In genomic region chr2:100796499-100797100, GRCh38 we compare ENCODE assay signal across 24 cellular contexts. TPM values are rescaled to one million over a fixed set of nuclear protein-coding genes. Genes with fewer than 3 reads are reported as not detected.
"Had no signal": no experiment of that assay in that cellular context is flagged by ENCODE, and none has a peak within 500 bp of the region (broad histone marks: within the 10 kb centered on the region; RNA-seq: fewer than 3 reads in every experiment).

No MANE protein-coding gene starts in this region.

- ATAC-seq: activated naive CD8-positive, alpha-beta T cell treated with anti-CD3 and anti-CD28 coated beads, Interleukin-2, amount 50 U/mL, for 24 hours; activated T-cell treated with anti-CD3 and anti-CD28 coated beads, Interleukin-2, amount 50 U/mL, for 4 hours; activated T-helper 17 cell treated with anti-CD3 and anti-CD28 coated beads, Interleukin-2, amount 50 U/mL, for 72 hours; effector memory CD8-positive, alpha-beta T cell; esophagus mucosa; foreskin keratinocyte; heart left ventricle; left lung had no signal

- H3K27me3 ChIP-seq: dorsolateral prefrontal cortex, foreskin keratinocyte, heart left ventricle, left lung, transverse colon had no signal

- H3K4me1 ChIP-seq: foreskin keratinocyte, left lung had no signal

- H3K4me3 ChIP-seq: coronary artery, dorsolateral prefrontal cortex, heart left ventricle, left lung, lung, transverse colon had no signal

- H3K9me3 ChIP-seq: heart left ventricle, left lung, neutrophil, transverse colon had no signal

- FAIRE-seq: urothelium cell line had no signal

- H3K36me3 ChIP-seq: heart left ventricle, left lung, neutrophil, transverse colon had no signal

- DNase-seq: activated CD4-positive, alpha-beta memory T cell treated with anti-CD3 and anti-CD28 coated beads, Interleukin-2, amount 10 ng/mL, durations not matched to agents 7 days and 5 days; activated CD4-positive, alpha-beta T cell treated with anti-CD3 and anti-CD28 coated beads for 1 hour; activated CD4-positive, alpha-beta T cell treated with anti-CD3 and anti-CD28 coated beads, Interleukin-2, amount 10 ng/mL, durations not matched to agents 7 days and 5 days; activated gamma-delta T cell treated with Interleukin-2 at 50 U/mL for 16 hours; activated naive CD8-positive, alpha-beta T cell treated with anti-CD3 and anti-CD28 coated beads, Interleukin-2, amount 50 U/mL, for 24 hours; activated T-cell treated with anti-CD3 and anti-CD28 coated beads, Interleukin-2, amount 50 U/mL, for 4 hours; dorsolateral prefrontal cortex; effector memory CD8-positive, alpha-beta T cell; heart left ventricle; hypothalamus; immature natural killer cell; kidney glomerular epithelial cell; left lung; retina; stimulated activated naive CD4-positive, alpha-beta T cell treated with Interleukin-2 at 50 U/mL for 16 hours; T-helper 2 cell; transverse colon had no signal

- H3K27ac ChIP-seq: coronary artery, dorsolateral prefrontal cortex, foreskin keratinocyte, heart left ventricle, left lung, neutrophil, transverse colon had no signal

RNA-seq across cellular contexts. Expression of gene NPAS2, which starts 23.3 kb away (rescaled TPM):
- polyA plus RNA-seq: immature natural killer cell had no signal
